11 cellular contexts compared by ENCODE assay signal in the genomic region with DNA sequence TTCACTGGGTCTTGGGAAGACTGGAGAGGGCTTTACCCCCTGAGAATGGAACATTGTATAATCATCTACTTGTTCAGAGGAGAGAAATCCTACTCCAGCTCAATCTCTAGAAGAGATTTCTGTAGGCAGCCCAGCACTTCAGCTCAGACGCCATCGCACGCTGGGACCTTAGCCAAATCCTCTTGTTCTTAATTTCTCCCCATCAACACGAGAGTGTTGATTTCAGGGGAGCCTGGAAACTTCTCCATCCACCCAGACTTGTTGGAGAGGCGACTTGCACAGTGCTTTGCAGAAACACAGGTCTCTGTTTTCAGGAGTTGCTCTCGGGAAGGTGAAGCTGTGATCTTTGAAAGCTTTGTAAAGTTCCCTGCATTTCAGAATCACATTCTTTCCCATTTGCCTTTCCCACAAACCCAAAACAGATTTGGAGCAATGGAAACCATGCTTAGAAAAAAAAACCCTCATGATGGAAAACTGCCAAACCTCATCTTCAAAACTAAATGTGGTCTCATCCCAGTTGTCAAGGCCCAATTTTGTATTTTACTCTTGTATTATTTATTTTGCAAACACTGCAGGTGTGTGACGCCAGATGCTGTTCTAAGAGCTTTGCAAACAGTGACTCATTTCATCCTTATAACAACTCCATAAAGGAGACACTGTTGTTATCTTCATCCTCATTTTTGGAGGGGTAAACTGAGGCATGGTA.
DNase-seq lines count a peak whose midpoint lies in the region; ATAC-seq, FAIRE-seq and TF ChIP-seq lines count a peak whose summit lies in the region.
"Had no signal": no experiment of that assay in that cellular context is flagged by ENCODE, and none has a peak within 500 bp of the region (broad histone marks: within the 10 kb centered on the region; RNA-seq: fewer than 3 reads in every experiment).

No MANE protein-coding gene starts in this region.

- H3K36me3 ChIP-seq in HEK293 (ENCODE audit: control insufficient read depth in 2 of 2, insufficient read depth in 1 of 2, low read length in 2 of 2) (no peaks in the 10 kb centered on the region), H1 (ENCODE audit: control insufficient read depth in 2 of 4, insufficient read depth in 4 of 4, low read length in 3 of 4) (no peaks in the 10 kb centered on the region), sigmoid colon (no peaks in the 10 kb centered on the region)
- H3K36me3 ChIP-seq in CD8-positive, alpha-beta T cell (ENCODE audit: insufficient read depth, low read length) = no peaks in the 10 kb centered on the region

- peak overlapping the region; percentile 26; the same call in 1 of the 2 replicates for H2BK20ac ChIP-seq in H1 (ENCODE audit: low read length)

- H4K91ac ChIP-seq in H1 (replicated peaks; ENCODE audit: insufficient read length, low read length) = no peak overlapping the region

- H3K79me1 ChIP-seq in H1 (ENCODE audit: low read depth, low read length) = no peaks in the 10 kb centered on the region

- no peak overlapping the region for H3K4ac ChIP-seq in H1 (replicated peaks; ENCODE audit: insufficient read length, low read depth, low read length)

- DNase-seq in NCI-H2196 (lab: John Stamatoyannopoulos, UW; ENCODE audit: unreplicated experiment) (peak; percentile 46), H1 (ENCODE audit: low read depth in 1 of 2, low spot score in 2 of 2) (no peak), sigmoid colon (peak; percentile 49), G401 (ENCODE audit: low spot score) (no peak), AG08396 (ENCODE audit: low spot score) (no peak)
- no peak for DNase-seq in CD8-positive, alpha-beta T cell
- DNase-seq: Karpas-422, OCI-M1, substantia nigra had no signal

- TF ChIP-seq POLR2A in H1 (IDR thresholded peaks at IDR 0.05; ENCODE audit: control extremely low read depth in 1 of 2, low read depth in 2 of 2, low read length in 2 of 2) (no peak), sigmoid colon (IDR thresholded peaks at IDR 0.05) (no peak)

- H3K9ac ChIP-seq in H1 (replicated peaks in 1 of 4; ENCODE audit: extremely low read depth in 1 of 4, low read depth in 3 of 4, low read length in 3 of 4) = no peak overlapping the region

- H2BK15ac ChIP-seq in H1 (ENCODE audit: low read length) = 0 out of 2 replicates have a peak overlapping the region, but pooled peaks have one; percentile 66

- no peak overlapping the region for H4K8ac ChIP-seq in H1 (ENCODE audit: extremely low read depth, insufficient read depth, low read length)

- H3K4me1 Mint-ChIP-seq in CD8-positive, alpha-beta T cell (ENCODE audit: low read depth) = peaks cover 3% of the 10 kb centered on the region

- POLR2A ChIA-PET in HEK293 (lab: Yijun Ruan, JAX) = no interaction called here
- POLR2A ChIA-PET in H1 (lab: Charles Lee; ENCODE audit: partially characterized antibody) = interaction anchor here (0.9 to 2.0 kb wide), 3 partner anchors 9 to 139 kb away, joined by 3 to 5 read pairs (median 3); no protein-coding TSS in a partner anchor
- POLR2A ChIA-PET in CD8-positive, alpha-beta T cell (lab: Charles Lee) = no interaction called here

- H4K5ac ChIP-seq in H1 (ENCODE audit: insufficient read length, low read depth, low read length) = no peak overlapping the region

- intact Hi-C loops in sigmoid colon (cut with DNase I) = no loop called here
- intact Hi-C loops in CD8-positive, alpha-beta T cell (cut with DNase I, micrococcal nuclease) = no loop called here

- FAIRE-seq in H1 (lab: Jason Lieb, UNC) = no peak

- H3K27ac ChIP-seq in HEK293 (ENCODE audit: extremely low read depth, low read depth, low read length) (no peak overlapping the region), H1 (ENCODE audit: low read depth, low read length) (no peak overlapping the region), sigmoid colon (peak overlapping the region in 1 of 4 donors; percentile 14)
- no peak overlapping the region for H3K27ac ChIP-seq in CD8-positive, alpha-beta T cell (ENCODE audit: low read depth, low read length)

- no peak overlapping the region for H3K4me3 ChIP-seq in HEK293 (ENCODE audit: low read depth, low read length)
- H3K4me3 ChIP-seq in H1 (ENCODE audit: extremely low read depth in 1 of 4, insufficient read depth in 2 of 4, low read depth in 3 of 4, low read length in 4 of 4) = no peak overlapping the region
- no peak overlapping the region for H3K4me3 ChIP-seq in sigmoid colon
- H3K4me3 ChIP-seq in CD8-positive, alpha-beta T cell (ENCODE audit: low read depth, low read length) = no peak overlapping the region

- no peak overlapping the region for H3K56ac ChIP-seq in H1 (replicated peaks; ENCODE audit: insufficient read length, low read depth, low read length)

- H2AFZ ChIP-seq in H1 (ENCODE audit: low read length) = no peak overlapping the region

- H3K18ac ChIP-seq in H1 (ENCODE audit: extremely low read depth, low read length) = no peak overlapping the region; the same call in 1 of the 2 replicates

- H2BK5ac ChIP-seq in H1 (ENCODE audit: low read depth, low read length) = no peak overlapping the region; the same call in 1 of the 2 replicates

- peaks cover 9% of the 10 kb centered on the region for H3K27me3 Mint-ChIP-seq in CD8-positive, alpha-beta T cell (ENCODE audit: low read depth)

- no peak for TF ChIP-seq RAD21 in H1 (IDR thresholded peaks at IDR 0.05 in 1 of 2, conservative IDR thresholded peaks at IDR 0.05 in 1 of 2; ENCODE audit: low read depth in 2 of 2, low read length in 2 of 2)

- no peak overlapping the region for H3K14ac ChIP-seq in H1 (ENCODE audit: insufficient read length)

- no peaks in the 10 kb centered on the region for H3K9me3 Mint-ChIP-seq in CD8-positive, alpha-beta T cell

- no peak overlapping the region for H2BK120ac ChIP-seq in H1 (replicated peaks; ENCODE audit: low read depth, low read length)

- CTCF ChIA-PET in HEK293 (lab: Yijun Ruan, JAX) (interaction anchor here (0.6 to 2.2 kb wide), 2 partner anchors 37 to 45 kb away, joined by 4 to 8 read pairs; no protein-coding TSS in a partner anchor), H1 (lab: Charles Lee; ENCODE audit: partially characterized antibody) (interaction anchor here (1.0 to 4.0 kb wide), 6 partner anchors 10 to 495 kb away, joined by 3 to 27 read pairs (median 6); no protein-coding TSS in a partner anchor)
- CTCF ChIA-PET in CD8-positive, alpha-beta T cell (lab: Charles Lee) = no interaction called here

- H4K20me1 ChIP-seq in H1 (replicated peaks in 1 of 2; ENCODE audit: control insufficient read depth in 1 of 2, insufficient read depth in 2 of 2, low read length in 2 of 2) = no peaks in the 10 kb centered on the region

- no peak for ATAC-seq in CD8-positive, alpha-beta T cell
- ATAC-seq in HG03469 (IDR thresholded peaks at IDR 0.05; ENCODE audit: unreplicated experiment) = no peak

- in situ Hi-C loops in G401 (cut with HindIII; ENCODE audit: low sequenced_read_pairs) = no loop called here

- TF ChIP-seq EP300 in H1 (IDR thresholded peaks at IDR 0.05; ENCODE audit: borderline replicate concordance in 1 of 2, low read depth in 2 of 2, low read length in 2 of 2) (no peak), sigmoid colon (IDR thresholded peaks at IDR 0.05) (no peak)

- no peak overlapping the region for H3K23ac ChIP-seq in H1 (ENCODE audit: insufficient read length)

- H3K27me3 ChIP-seq in H1 (replicated peaks in 1 of 4; ENCODE audit: control insufficient read depth in 3 of 4, extremely low read depth in 1 of 4, insufficient read depth in 3 of 4, low read length in 3 of 4) (no peaks in the 10 kb centered on the region; a peak in 2 of 7 replicates), sigmoid colon (no peaks in the 10 kb centered on the region)
- no peaks in the 10 kb centered on the region for H3K27me3 ChIP-seq in CD8-positive, alpha-beta T cell (ENCODE audit: insufficient read depth, low read length)

- H3K27ac Mint-ChIP-seq in CD8-positive, alpha-beta T cell = no peak overlapping the region

- H2AK5ac ChIP-seq in H1 (ENCODE audit: low read depth, low read length) = no peak overlapping the region; the same call in 1 of the 2 replicates

- H3K4me1 ChIP-seq in HEK293 (ENCODE audit: control insufficient read depth, insufficient read depth, low read length) (0 out of 2 replicates have a peak, but pooled peaks cover 7% of the 10 kb centered on the region), H1 (replicated peaks in 1 of 4; ENCODE audit: control insufficient read depth in 3 of 4, insufficient read depth in 4 of 4, low read length in 3 of 4) (peaks cover 2 to 28% (median 16%) of the 10 kb centered on the region in 4 experiments), sigmoid colon (peaks cover 0 to 26% (median 20%) of the 10 kb centered on the region in 4 donors)
- H3K4me1 ChIP-seq in CD8-positive, alpha-beta T cell (ENCODE audit: insufficient read depth, low read length) = no peaks in the 10 kb centered on the region

- H3K9me3 ChIP-seq in HEK293 (ENCODE audit: control insufficient read depth, insufficient read depth, low read depth, low read length) (no peaks in the 10 kb centered on the region), H1 (ENCODE audit: insufficient read depth in 2 of 2, low read depth in 1 of 2, low read length in 1 of 2) (no peaks in the 10 kb centered on the region), sigmoid colon (peaks cover 0 to 4% (median 0%) of the 10 kb centered on the region in 4 donors)
- H3K9me3 ChIP-seq in CD8-positive, alpha-beta T cell (ENCODE audit: low read length) = no peaks in the 10 kb centered on the region

- no peak for TF ChIP-seq CTCF in HEK293 (tag by site-specific recombination; IDR thresholded peaks at IDR 0.05)
- TF ChIP-seq CTCF in H1 (IDR thresholded peaks at IDR 0.05; ENCODE audit: control extremely low read depth in 1 of 3, insufficient read depth in 1 of 3, low read depth in 1 of 3, low read length in 3 of 3) = no peak
- TF ChIP-seq CTCF in sigmoid colon (IDR thresholded peaks at IDR 0.05) = no peak
- TF ChIP-seq CTCF in CD8-positive, alpha-beta T cell (IDR thresholded peaks at IDR 0.05) = no peak

- H3K4me2 ChIP-seq in H1 (ENCODE audit: insufficient read depth in 1 of 2, low read depth in 2 of 2, low read length in 2 of 2) = no peak overlapping the region

- no peaks in the 10 kb centered on the region for H3K23me2 ChIP-seq in H1 (ENCODE audit: low read depth, low read length)

- WGBS in H1 (ENCODE audit: extremely low coverage in 1 of 2, insufficient coverage in 1 of 2, insufficient read length in 1 of 2, insufficient replicate concordance in 2 of 2, low coverage in 1 of 2, low lambda C conversion rate in 2 of 2, missing lambda C conversion rate in 1 of 2), 2 experiments = 91% methylated on average over 7 of the region's 7 CpGs; no CpG with 5 or more reads in 1 of the 2 experiments
- WGBS in sigmoid colon, 2 donors = 67 to 73% methylated on average over 7 of the region's 7 CpGs

- no peaks in the 10 kb centered on the region for H3K79me2 ChIP-seq in H1 (ENCODE audit: control insufficient read depth in 1 of 2, insufficient read depth in 2 of 2, low read length in 2 of 2)

- no peaks in the 10 kb centered on the region for H3K36me3 Mint-ChIP-seq in CD8-positive, alpha-beta T cell

- H2BK12ac ChIP-seq in H1 (ENCODE audit: low read depth, low read length) = peak overlapping the region; percentile 93; the same call in 1 of the 2 replicates

- H3K4me3 Mint-ChIP-seq in CD8-positive, alpha-beta T cell = no peak overlapping the region

TF ChIP-seq in H1, 55 proteins besides CTCF, POLR2A, EP300 and RAD21 (continues in another document):
- TF ChIP-seq YY1 (IDR thresholded peaks at IDR 0.05; ENCODE audit: low read depth, low read length) = no peak
- no peak for TF ChIP-seq NRF1 (IDR thresholded peaks at IDR 0.05; ENCODE audit: low read depth, low read length)
- no peak for TF ChIP-seq EZH2 (IDR thresholded peaks at IDR 0.05; ENCODE audit: low read depth, low read length, severe bottlenecking)

Comparison
In these comparisons a context has a peak if more than half of its experiments do, and no peak if none do; other contexts are left out.
1. DNase-seq: peak in NCI-H2196 (single experiment) and sigmoid colon (single experiment); none in H1 (0 of 2), G401 (single experiment), CD8-positive, alpha-beta T cell (0 of 7) and AG08396 (single experiment).